In the genomic region with DNA sequence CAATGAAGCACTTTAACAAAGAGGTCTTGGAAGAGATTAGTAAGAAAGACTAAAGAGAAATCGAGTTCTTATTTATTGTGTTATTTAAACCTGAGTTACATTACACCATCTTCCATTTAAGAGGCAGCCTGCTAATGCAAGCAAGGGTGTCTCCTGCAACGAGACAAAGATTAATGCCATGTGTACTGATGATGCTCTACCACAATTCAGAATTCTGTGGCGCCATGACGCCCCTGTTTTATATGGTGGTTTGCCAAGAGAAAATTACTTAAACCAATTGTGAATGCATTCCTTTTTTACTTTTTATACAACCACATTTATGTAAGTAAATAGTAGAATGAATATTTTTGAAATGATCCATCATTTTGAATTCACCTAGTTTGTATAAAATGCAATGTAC, we compare ENCODE assay signal across 30 cellular contexts.
"Had no signal": no experiment of that assay in that cellular context is flagged by ENCODE, and none has a peak within 500 bp of the region (broad histone marks: within the 10 kb centered on the region; RNA-seq: fewer than 3 reads in every experiment).

No MANE protein-coding gene starts in this region.

- DNase-seq: activated B cell treated with CpG ODN at 0.5 μM for 24 hours; activated CD4-positive, alpha-beta T cell treated with anti-CD3 and anti-CD28 coated beads, Interleukin-2, amount 50 U/mL, for 1 hour; activated CD8-positive, alpha-beta memory T cell treated with anti-CD3 and anti-CD28 coated beads, Interleukin-2, amount 10 ng/mL, durations not matched to agents 7 days and 5 days; activated CD8-positive, alpha-beta T cell treated with anti-CD3 and anti-CD28 coated beads for 36 hours; activated naive CD4-positive, alpha-beta T cell; activated naive CD8-positive, alpha-beta T cell treated with anti-CD3 and anti-CD28 coated beads for 36 hours; activated T-cell treated with anti-CD3 and anti-CD28 coated beads, Interleukin-2, amount 50 U/mL, for 72 hours; body of pancreas; cerebellar nuclear complex; colonic mucosa; dorsolateral prefrontal cortex; effector memory CD4-positive, alpha-beta T cell; foreskin melanocyte; heart right ventricle; kidney glomerular epithelial cell; left lung; mesendoderm; natural killer cell; occipital lobe; posterior cingulate gyrus; right cardiac atrium; stimulated activated CD4-positive, alpha-beta T cell treated with anti-CD3 and anti-CD28 coated beads, Interleukin-15, amount 100 ng/mL, for 24 hours; stimulated activated CD4-positive, alpha-beta T cell treated with anti-CD3 and anti-CD28 coated beads, Interleukin-2, amount 100 ng/mL, for 24 hours; stimulated activated naive B cell treated with anti-CD40 and anti-IgM and Interleukin-4, amounts not matched to agents 10 μg/mL and 1 μg/mL and 100 μg/mL, for 72 hours; stomach; T-helper 1 cell had no signal

- H3K4me3 ChIP-seq: body of pancreas, cardiac muscle cell, colonic mucosa, dorsolateral prefrontal cortex, heart right ventricle, left lung, lung, neural progenitor cell, stomach, tibial nerve had no signal

- ATAC-seq: activated CD8-positive, alpha-beta memory T cell treated with anti-CD3 and anti-CD28 coated beads, Interleukin-2, amount 10 ng/mL, durations not matched to agents 7 days and 5 days; activated CD8-positive, alpha-beta T cell treated with anti-CD3 and anti-CD28 coated beads for 36 hours; activated T-cell treated with anti-CD3 and anti-CD28 coated beads, Interleukin-2, amount 50 U/mL, for 72 hours; body of pancreas; left lung; natural killer cell; right cardiac atrium; stimulated activated naive B cell treated with anti-CD40 and anti-IgM and Interleukin-4, amounts not matched to agents 10 μg/mL and 1 μg/mL and 100 μg/mL, for 72 hours had no signal
